18 cellular contexts compared by ENCODE assay signal in genomic region chr12:85461127-85461526, GRCh38.
"Had no signal": no experiment of that assay in that cellular context is flagged by ENCODE, and none has a peak within 500 bp of the region (broad histone marks: within the 10 kb centered on the region; RNA-seq: fewer than 3 reads in every experiment).

No MANE protein-coding gene starts in this region.

- H3K36me3 ChIP-seq: esophagus muscularis mucosa, spleen, transverse colon had no signal

- H3K27me3 ChIP-seq: spleen, testis, transverse colon had no signal

- H3K27ac ChIP-seq: coronary artery, esophagus muscularis mucosa, spleen, testis, transverse colon had no signal

- DNase-seq: effector CD4-positive, alpha-beta T cell; endodermal cell; head of caudate nucleus; hippocampal formation; kidney glomerular epithelial cell; natural killer cell; posterior cingulate gyrus; spleen; stimulated activated CD4-positive, alpha-beta T cell treated with anti-CD3 and anti-CD28 coated beads, Interleukin-15, amount 100 ng/mL, for 24 hours; stimulated activated CD4-positive, alpha-beta T cell treated with anti-CD3 and anti-CD28 coated beads, Interleukin-1b, Interleukin-23, amount 100 ng/mL, for 48 hours; stimulated activated CD4-positive, alpha-beta T cell treated with anti-CD3 and anti-CD28 coated beads, Interleukin-4, amount 100 ng/mL, for 4 hours; stimulated activated naive B cell treated with anti-CD40 and anti-IgM and Interleukin-4, amounts not matched to agents 10 μg/mL and 1 μg/mL and 100 μg/mL, for 72 hours; stimulated activated naive CD8-positive, alpha-beta T cell treated with anti-CD3 and anti-CD28 coated beads, Interleukin-15, amount 100 ng/mL, for 72 hours; testis; transverse colon had no signal

- H3K4me1 ChIP-seq: esophagus muscularis mucosa, spleen, testis had no signal

- H3K4me3 ChIP-seq: coronary artery, esophagus muscularis mucosa, spleen, testis, transverse colon had no signal

- H3K9me3 ChIP-seq: esophagus muscularis mucosa, spleen, testis, transverse colon had no signal

- ATAC-seq: natural killer cell; sciatic nerve; stimulated activated naive B cell treated with anti-CD40 and anti-IgM and Interleukin-4, amounts not matched to agents 10 μg/mL and 1 μg/mL and 100 μg/mL, for 72 hours; stimulated activated naive CD8-positive, alpha-beta T cell treated with anti-CD3 and anti-CD28 coated beads, Interleukin-15, amount 100 ng/mL, for 72 hours had no signal
